In genomic region chr22:19568337-19569311, GRCh38 we compare ENCODE assay signal across 2 cellular contexts.
TF ChIP-seq lines count a peak whose summit lies in the region.

No MANE protein-coding gene starts in this region.

TF ChIP-seq in IMR-90, 13 proteins besides CTCF, POLR2A, EP300 and RAD21:
- TF ChIP-seq RCOR1 (IDR thresholded peaks at IDR 0.05; ENCODE audit: insufficient replicate concordance, low read length), result no peak
- TF ChIP-seq NFE2L2 (IDR thresholded peaks at IDR 0.05; ENCODE audit: low read depth, low read length), result peak; percentile 58; the same call in 1 of the 2 replicates
- TF ChIP-seq, protein P1, sequence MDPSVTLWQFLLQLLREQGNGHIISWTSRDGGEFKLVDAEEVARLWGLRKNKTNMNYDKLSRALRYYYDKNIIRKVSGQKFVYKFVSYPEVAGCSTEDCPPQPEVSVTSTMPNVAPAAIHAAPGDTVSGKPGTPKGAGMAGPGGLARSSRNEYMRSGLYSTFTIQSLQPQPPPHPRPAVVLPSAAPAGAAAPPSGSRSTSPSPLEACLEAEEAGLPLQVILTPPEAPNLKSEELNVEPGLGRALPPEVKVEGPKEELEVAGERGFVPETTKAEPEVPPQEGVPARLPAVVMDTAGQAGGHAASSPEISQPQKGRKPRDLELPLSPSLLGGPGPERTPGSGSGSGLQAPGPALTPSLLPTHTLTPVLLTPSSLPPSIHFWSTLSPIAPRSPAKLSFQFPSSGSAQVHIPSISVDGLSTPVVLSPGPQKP (IDR thresholded peaks at IDR 0.05; ENCODE audit: borderline replicate concordance, low read depth, low read length), result no peak
- no peak; the same call in 1 of the 2 replicates for TF ChIP-seq MAFK (IDR thresholded peaks at IDR 0.05; ENCODE audit: low read depth, low read length)
- no peak for TF ChIP-seq BHLHE40 (IDR thresholded peaks at IDR 0.05; ENCODE audit: low read depth, low read length)
- TF ChIP-seq CEBPB (IDR thresholded peaks at IDR 0.05; ENCODE audit: low read depth, low read length), result peak; percentile 88
- TF ChIP-seq SMC3 (IDR thresholded peaks at IDR 0.05; ENCODE audit: low read depth, low read length), result no peak
- TF ChIP-seq USF2 (IDR thresholded peaks at IDR 0.05; ENCODE audit: low read depth, low read length), result no peak
- TF ChIP-seq MXI1 (IDR thresholded peaks at IDR 0.05; ENCODE audit: borderline replicate concordance, low read depth, low read length), result no peak
- no peak for TF ChIP-seq RFX5 (IDR thresholded peaks at IDR 0.05; ENCODE audit: low read depth, low read length)
- TF ChIP-seq MAZ (IDR thresholded peaks at IDR 0.05; ENCODE audit: borderline replicate concordance, low read depth, low read length), result no peak
- 0 out of 2 replicates have a peak, but pooled peaks have one; percentile 36 for TF ChIP-seq FOS (IDR thresholded peaks at IDR 0.05; ENCODE audit: low read depth, low read length)
- TF ChIP-seq CHD1 (IDR thresholded peaks at IDR 0.05; ENCODE audit: low read depth, low read length), result no peak

TF ChIP-seq in GM12878, 131 proteins besides CTCF, POLR2A, EP300 and RAD21:
- no peak for TF ChIP-seq MEF2A (IDR thresholded peaks at IDR 0.05; ENCODE audit: insufficient read depth, low read depth, low read length)
- TF ChIP-seq IRF5 (IDR thresholded peaks at IDR 0.05; ENCODE audit: borderline replicate concordance), result no peak
- TF ChIP-seq, protein P2, sequence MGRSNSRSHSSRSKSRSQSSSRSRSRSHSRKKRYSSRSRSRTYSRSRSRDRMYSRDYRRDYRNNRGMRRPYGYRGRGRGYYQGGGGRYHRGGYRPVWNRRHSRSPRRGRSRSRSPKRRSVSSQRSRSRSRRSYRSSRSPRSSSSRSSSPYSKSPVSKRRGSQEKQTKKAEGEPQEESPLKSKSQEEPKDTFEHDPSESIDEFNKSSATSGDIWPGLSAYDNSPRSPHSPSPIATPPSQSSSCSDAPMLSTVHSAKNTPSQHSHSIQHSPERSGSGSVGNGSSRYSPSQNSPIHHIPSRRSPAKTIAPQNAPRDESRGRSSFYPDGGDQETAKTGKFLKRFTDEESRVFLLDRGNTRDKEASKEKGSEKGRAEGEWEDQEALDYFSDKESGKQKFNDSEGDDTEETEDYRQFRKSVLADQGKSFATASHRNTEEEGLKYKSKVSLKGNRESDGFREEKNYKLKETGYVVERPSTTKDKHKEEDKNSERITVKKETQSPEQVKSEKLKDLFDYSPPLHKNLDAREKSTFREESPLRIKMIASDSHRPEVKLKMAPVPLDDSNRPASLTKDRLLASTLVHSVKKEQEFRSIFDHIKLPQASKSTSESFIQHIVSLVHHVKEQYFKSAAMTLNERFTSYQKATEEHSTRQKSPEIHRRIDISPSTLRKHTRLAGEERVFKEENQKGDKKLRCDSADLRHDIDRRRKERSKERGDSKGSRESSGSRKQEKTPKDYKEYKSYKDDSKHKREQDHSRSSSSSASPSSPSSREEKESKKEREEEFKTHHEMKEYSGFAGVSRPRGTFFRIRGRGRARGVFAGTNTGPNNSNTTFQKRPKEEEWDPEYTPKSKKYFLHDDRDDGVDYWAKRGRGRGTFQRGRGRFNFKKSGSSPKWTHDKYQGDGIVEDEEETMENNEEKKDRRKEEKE (IDR thresholded peaks at IDR 0.05), result no peak
- no peak for TF ChIP-seq PAX8 (IDR thresholded peaks at IDR 0.05)
- TF ChIP-seq NR2C2 (IDR thresholded peaks at IDR 0.05; ENCODE audit: borderline replicate concordance, control insufficient read depth, insufficient read length, low read depth), result no peak
- TF ChIP-seq, protein P3, sequence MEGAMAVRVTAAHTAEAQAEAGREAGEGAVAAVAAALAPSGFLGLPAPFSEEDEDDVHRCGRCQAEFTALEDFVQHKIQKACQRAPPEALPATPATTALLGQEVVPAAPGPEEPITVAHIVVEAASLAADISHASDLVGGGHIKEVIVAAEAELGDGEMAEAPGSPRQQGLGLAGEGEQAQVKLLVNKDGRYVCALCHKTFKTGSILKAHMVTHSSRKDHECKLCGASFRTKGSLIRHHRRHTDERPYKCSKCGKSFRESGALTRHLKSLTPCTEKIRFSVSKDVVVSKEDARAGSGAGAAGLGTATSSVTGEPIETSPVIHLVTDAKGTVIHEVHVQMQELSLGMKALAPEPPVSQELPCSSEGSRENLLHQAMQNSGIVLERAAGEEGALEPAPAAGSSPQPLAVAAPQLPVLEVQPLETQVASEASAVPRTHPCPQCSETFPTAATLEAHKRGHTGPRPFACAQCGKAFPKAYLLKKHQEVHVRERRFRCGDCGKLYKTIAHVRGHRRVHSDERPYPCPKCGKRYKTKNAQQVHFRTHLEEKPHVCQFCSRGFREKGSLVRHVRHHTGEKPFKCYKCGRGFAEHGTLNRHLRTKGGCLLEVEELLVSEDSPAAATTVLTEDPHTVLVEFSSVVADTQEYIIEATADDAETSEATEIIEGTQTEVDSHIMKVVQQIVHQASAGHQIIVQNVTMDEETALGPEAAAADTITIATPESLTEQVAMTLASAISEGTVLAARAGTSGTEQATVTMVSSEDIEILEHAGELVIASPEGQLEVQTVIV (IDR thresholded peaks at IDR 0.05; ENCODE audit: borderline replicate concordance, partially characterized antibody), result no peak
- no peak for TF ChIP-seq ZNF217 (IDR thresholded peaks at IDR 0.05)
- TF ChIP-seq, protein P1 (IDR thresholded peaks at IDR 0.05; ENCODE audit: low read depth, low read length), result no peak
- TF ChIP-seq, protein P4, sequence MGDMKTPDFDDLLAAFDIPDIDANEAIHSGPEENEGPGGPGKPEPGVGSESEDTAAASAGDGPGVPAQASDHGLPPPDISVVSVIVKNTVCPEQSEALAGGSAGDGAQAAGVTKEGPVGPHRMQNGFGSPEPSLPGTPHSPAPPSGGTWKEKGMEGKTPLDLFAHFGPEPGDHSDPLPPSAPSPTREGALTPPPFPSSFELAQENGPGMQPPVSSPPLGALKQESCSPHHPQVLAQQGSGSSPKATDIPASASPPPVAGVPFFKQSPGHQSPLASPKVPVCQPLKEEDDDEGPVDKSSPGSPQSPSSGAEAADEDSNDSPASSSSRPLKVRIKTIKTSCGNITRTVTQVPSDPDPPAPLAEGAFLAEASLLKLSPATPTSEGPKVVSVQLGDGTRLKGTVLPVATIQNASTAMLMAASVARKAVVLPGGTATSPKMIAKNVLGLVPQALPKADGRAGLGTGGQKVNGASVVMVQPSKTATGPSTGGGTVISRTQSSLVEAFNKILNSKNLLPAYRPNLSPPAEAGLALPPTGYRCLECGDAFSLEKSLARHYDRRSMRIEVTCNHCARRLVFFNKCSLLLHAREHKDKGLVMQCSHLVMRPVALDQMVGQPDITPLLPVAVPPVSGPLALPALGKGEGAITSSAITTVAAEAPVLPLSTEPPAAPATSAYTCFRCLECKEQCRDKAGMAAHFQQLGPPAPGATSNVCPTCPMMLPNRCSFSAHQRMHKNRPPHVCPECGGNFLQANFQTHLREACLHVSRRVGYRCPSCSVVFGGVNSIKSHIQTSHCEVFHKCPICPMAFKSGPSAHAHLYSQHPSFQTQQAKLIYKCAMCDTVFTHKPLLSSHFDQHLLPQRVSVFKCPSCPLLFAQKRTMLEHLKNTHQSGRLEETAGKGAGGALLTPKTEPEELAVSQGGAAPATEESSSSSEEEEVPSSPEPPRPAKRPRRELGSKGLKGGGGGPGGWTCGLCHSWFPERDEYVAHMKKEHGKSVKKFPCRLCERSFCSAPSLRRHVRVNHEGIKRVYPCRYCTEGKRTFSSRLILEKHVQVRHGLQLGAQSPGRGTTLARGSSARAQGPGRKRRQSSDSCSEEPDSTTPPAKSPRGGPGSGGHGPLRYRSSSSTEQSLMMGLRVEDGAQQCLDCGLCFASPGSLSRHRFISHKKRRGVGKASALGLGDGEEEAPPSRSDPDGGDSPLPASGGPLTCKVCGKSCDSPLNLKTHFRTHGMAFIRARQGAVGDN (IDR thresholded peaks at IDR 0.05), result no peak
TF ChIP-seq in GM12878: peak in this region for 0.
